Comparison of ENCODE assay signal across 8 cellular contexts in the genomic region with DNA sequence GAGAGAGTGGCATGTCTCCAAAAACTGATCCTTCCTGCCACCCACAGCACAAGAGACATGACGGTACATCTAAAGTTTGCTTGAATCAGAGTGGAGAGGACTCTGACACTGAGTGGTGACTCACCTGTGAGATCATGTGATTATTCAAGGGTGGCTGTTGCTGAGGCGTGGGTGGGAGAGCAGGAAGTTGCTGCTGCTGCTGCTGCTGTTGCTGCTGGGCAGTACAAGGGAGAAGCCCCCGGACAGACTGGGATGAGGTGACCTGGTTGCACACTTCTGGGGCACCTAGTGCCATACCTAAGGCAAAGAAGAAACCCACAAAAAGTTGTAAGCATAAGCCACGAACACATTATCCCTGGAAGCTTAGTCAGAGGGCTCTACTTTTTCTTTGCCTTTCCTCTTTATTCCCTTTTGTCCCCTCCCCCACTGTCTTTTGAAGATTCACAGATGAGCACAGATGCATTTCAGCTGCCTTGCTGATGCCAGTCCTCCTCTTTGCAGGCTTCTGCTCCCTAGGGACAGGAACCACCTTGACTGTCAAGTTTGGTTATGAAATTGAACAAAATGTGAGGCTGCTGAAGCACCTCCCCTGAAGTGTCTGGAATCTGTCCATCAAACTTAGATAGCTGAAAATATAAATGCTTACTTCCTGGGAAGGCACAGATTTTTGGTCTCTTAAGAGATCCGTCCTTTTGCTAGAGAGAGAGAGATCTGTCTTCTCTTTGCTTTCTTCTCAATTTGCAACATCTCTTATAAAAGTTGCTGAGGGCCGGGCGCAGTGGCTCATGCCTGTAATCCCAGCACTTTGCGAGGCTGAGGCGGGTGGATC. TPM values are rescaled to one million over a fixed set of nuclear protein-coding genes. Genes with fewer than 3 reads are reported as not detected.
DNase-seq lines count a peak whose midpoint lies in the region; ATAC-seq lines count a peak whose summit lies in the region.

No MANE protein-coding gene starts in this region.

- H3K4me3 Mint-ChIP-seq in T-helper 1 cell treated with Interleukin-12 subunit alpha and Interleukin-12 subunit beta and Interleukin-4 antibody, amounts not matched to agents 30 μg/mL and 1 μg/mL, for 36 hours: peak overlapping the region; percentile 45

- ATAC-seq in GM19351 (IDR thresholded peaks at IDR 0.05; ENCODE audit: unreplicated experiment): peak; percentile 98
- peak; percentile 93 for ATAC-seq in HG03460 (IDR thresholded peaks at IDR 0.05; ENCODE audit: unreplicated experiment)

- peak; percentile 93 for DNase-seq in CD1c-positive myeloid dendritic cell (ENCODE audit: extremely low spot score)
- peak; percentile 88 for DNase-seq in astrocyte of the hippocampus (ENCODE audit: low read depth, low spot score)
- DNase-seq in lung microvascular endothelial cell (ENCODE audit: low read depth in 2 of 2): peak; percentile 65 to 94
- peak; percentile 25 to 39 for DNase-seq in stimulated activated CD8-positive, alpha-beta memory T cell treated with anti-CD3 and anti-CD28 coated beads, Interleukin-4, amount 100 ng/mL, for 1 hour (ENCODE audit: low read depth in 2 of 2, low spot score in 1 of 2)
- no peak for DNase-seq in NCI-H1694 (lab: John Stamatoyannopoulos, UW)

- H3K9me3 Mint-ChIP-seq in T-helper 1 cell treated with Interleukin-12 subunit alpha and Interleukin-12 subunit beta and Interleukin-4 antibody, amounts not matched to agents 30 μg/mL and 1 μg/mL, for 36 hours: no peaks in the 10 kb centered on the region

- no peaks in the 10 kb centered on the region for H3K27me3 Mint-ChIP-seq in T-helper 1 cell treated with Interleukin-12 subunit alpha and Interleukin-12 subunit beta and Interleukin-4 antibody, amounts not matched to agents 30 μg/mL and 1 μg/mL, for 36 hours (ENCODE audit: low read depth)

- H3K4me1 Mint-ChIP-seq in T-helper 1 cell treated with Interleukin-12 subunit alpha and Interleukin-12 subunit beta and Interleukin-4 antibody, amounts not matched to agents 30 μg/mL and 1 μg/mL, for 36 hours (ENCODE audit: low read depth): peaks cover 15% of the 10 kb centered on the region

- H3K27ac Mint-ChIP-seq in T-helper 1 cell treated with Interleukin-12 subunit alpha and Interleukin-12 subunit beta and Interleukin-4 antibody, amounts not matched to agents 30 μg/mL and 1 μg/mL, for 36 hours: peak overlapping the region; percentile 91

- H3K36me3 Mint-ChIP-seq in T-helper 1 cell treated with Interleukin-12 subunit alpha and Interleukin-12 subunit beta and Interleukin-4 antibody, amounts not matched to agents 30 μg/mL and 1 μg/mL, for 36 hours (ENCODE audit: low read depth): peaks cover 34% of the 10 kb centered on the region

RNA-seq across cellular contexts. Expression of gene STAC3, which starts 29.5 kb away (rescaled TPM):
- total RNA-seq in lung microvascular endothelial cell: 0.22 and 0.40 TPM in 2 replicates

RNA-seq across cellular contexts. Expression of gene SHMT2, which starts 50.9 kb away (rescaled TPM):
- total RNA-seq in lung microvascular endothelial cell: 120 and 142 TPM in 2 replicates
